In the genomic region with DNA sequence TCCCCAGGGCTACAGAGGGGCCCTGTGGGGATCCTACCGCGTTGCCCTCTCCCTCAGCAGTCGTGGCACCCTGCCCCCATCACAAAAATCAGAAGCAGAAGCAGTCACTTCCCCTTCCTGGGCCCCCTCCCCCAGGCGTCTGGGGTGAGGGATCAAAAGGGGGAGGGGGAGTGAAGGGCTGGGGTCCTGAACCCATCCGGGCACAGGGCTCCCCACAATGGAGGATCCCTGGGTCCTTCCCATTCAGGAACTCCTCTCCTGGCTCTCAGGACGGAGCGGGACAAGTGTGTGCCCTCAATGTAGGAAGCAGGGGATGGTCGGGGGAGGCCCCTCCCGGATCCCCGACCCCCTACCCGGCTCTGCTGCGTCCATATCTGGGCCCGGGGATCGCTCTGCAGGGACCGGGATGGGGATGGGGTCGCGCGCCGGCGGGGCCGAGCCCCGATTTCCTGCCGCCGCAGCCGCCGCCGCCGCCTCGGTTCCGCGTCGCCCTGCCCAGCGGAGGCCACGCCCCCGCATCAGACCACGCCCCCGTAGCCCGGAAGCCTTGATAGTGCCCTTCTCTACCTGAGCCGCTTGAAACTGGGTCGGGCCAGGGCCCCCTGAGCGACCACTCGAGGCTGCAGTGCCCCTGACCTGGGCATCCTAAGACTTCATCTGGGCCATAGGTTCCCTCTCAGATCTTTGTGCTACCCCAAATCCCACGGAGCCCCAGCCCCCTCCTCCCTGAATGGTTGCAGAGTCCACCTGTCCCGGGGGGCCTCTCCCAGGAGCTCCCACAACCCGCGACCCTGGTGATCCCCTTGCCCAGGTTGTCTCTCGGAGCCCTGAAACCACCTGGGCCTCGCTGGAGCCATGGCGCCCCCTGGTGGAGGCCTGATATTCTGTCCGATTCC, we compare ENCODE assay signal across 8 cellular contexts. TPM values are rescaled to one million over a fixed set of nuclear protein-coding genes. Genes with fewer than 3 reads are reported as not detected.
DNase-seq lines count a peak whose midpoint lies in the region; ATAC-seq lines count a peak whose summit lies in the region.

A gene with protein sequence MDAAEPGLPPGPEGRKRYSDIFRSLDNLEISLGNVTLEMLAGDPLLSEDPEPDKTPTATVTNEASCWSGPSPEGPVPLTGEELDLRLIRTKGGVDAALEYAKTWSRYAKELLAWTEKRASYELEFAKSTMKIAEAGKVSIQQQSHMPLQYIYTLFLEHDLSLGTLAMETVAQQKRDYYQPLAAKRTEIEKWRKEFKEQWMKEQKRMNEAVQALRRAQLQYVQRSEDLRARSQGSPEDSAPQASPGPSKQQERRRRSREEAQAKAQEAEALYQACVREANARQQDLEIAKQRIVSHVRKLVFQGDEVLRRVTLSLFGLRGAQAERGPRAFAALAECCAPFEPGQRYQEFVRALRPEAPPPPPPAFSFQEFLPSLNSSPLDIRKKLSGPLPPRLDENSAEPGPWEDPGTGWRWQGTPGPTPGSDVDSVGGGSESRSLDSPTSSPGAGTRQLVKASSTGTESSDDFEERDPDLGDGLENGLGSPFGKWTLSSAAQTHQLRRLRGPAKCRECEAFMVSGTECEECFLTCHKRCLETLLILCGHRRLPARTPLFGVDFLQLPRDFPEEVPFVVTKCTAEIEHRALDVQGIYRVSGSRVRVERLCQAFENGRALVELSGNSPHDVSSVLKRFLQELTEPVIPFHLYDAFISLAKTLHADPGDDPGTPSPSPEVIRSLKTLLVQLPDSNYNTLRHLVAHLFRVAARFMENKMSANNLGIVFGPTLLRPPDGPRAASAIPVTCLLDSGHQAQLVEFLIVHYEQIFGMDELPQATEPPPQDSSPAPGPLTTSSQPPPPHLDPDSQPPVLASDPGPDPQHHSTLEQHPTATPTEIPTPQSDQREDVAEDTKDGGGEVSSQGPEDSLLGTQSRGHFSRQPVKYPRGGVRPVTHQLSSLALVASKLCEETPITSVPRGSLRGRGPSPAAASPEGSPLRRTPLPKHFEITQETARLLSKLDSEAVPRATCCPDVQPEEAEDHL (minus strand): TSS at position 500 of the 896 bp plus-strand sequence. CDS start 128 bp downstream, at position 372.

- H3K4me1 ChIP-seq in mesenchymal stem cell (ENCODE audit: control insufficient read depth, insufficient read depth, low read depth, low read length): peaks cover 9% of the 10 kb centered on the region

- peak within 1 kb of the TSS in 1 of 2 experiments; percentile 24 for H2BK12ac ChIP-seq in mesenchymal stem cell (ENCODE audit: low read length in 2 of 2)

- WGBS in mesenchymal stem cell: under 1% methylated on average over 46 of the region's 50 CpGs

- peak within 1 kb of the TSS; percentile 46 for H2AFZ ChIP-seq in mesenchymal stem cell (ENCODE audit: low read depth, low read length)

- H2BK120ac ChIP-seq in mesenchymal stem cell (ENCODE audit: low read depth, low read length): peak within 1 kb of the TSS; percentile 74

- H3K36me3 ChIP-seq in mesenchymal stem cell (ENCODE audit: control insufficient read depth in 1 of 2, insufficient read depth in 2 of 2, low read depth in 1 of 2, low read length in 2 of 2): peaks cover 44 to 54% of the 10 kb centered on the region in 2 experiments

- H3K4me3 Mint-ChIP-seq in activated CD4-positive, alpha-beta memory T cell treated with anti-CD3 and anti-CD28 coated beads, Interleukin-2, amount 10 ng/mL, durations not matched to agents 7 days and 5 days: peak within 1 kb of the TSS; percentile 98

- peak within 1 kb of the TSS; percentile 81 to 92 for H3K4me3 ChIP-seq in mesenchymal stem cell (ENCODE audit: insufficient read depth in 1 of 2, low read depth in 1 of 2, low read length in 2 of 2)

- ATAC-seq in GM18868 (IDR thresholded peaks at IDR 0.05; ENCODE audit: unreplicated experiment) (peak; percentile 76), HG03135 (IDR thresholded peaks at IDR 0.05; ENCODE audit: unreplicated experiment) (peak; percentile 78)

- H3K4me1 Mint-ChIP-seq in activated CD4-positive, alpha-beta memory T cell treated with anti-CD3 and anti-CD28 coated beads, Interleukin-2, amount 10 ng/mL, durations not matched to agents 7 days and 5 days: peaks cover 16% of the 10 kb centered on the region

- peak within 1 kb of the TSS; percentile 56 to 84 for H3K18ac ChIP-seq in mesenchymal stem cell (ENCODE audit: low read depth in 1 of 2, low read length in 2 of 2)

- H3K14ac ChIP-seq in mesenchymal stem cell (ENCODE audit: low read length in 2 of 2): peak within 1 kb of the TSS in 1 of 2 experiments; percentile 6

- peak within 1 kb of the TSS; percentile 96 for H3K27ac Mint-ChIP-seq in activated CD4-positive, alpha-beta memory T cell treated with anti-CD3 and anti-CD28 coated beads, Interleukin-2, amount 10 ng/mL, durations not matched to agents 7 days and 5 days

- H3K9ac ChIP-seq in mesenchymal stem cell (ENCODE audit: low read length): peak within 1 kb of the TSS; percentile 89

- H3K23ac ChIP-seq in mesenchymal stem cell (ENCODE audit: low read length in 2 of 2): peak within 1 kb of the TSS in 1 of 2 experiments; percentile 64

- peaks cover 16% of the 10 kb centered on the region for H3K79me1 ChIP-seq in mesenchymal stem cell (replicated peaks; ENCODE audit: low read length, poor library complexity, severe bottlenecking)

- H3K36me3 Mint-ChIP-seq in activated CD4-positive, alpha-beta memory T cell treated with anti-CD3 and anti-CD28 coated beads, Interleukin-2, amount 10 ng/mL, durations not matched to agents 7 days and 5 days (ENCODE audit: low read depth): peaks cover 65% of the 10 kb centered on the region

- H2BK15ac ChIP-seq in mesenchymal stem cell (ENCODE audit: low read depth, poor library complexity, severe bottlenecking): peak within 1 kb of the TSS; percentile 87

- H3K27ac ChIP-seq in mesenchymal stem cell (ENCODE audit: low read length, poor library complexity, severe bottlenecking): no peak within 1 kb of the TSS

- peak; percentile 87 for DNase-seq in AG08395 (ENCODE audit: low spot score)
- DNase-seq in NCI-H82 (lab: John Stamatoyannopoulos, UW): peak; percentile 85
- DNase-seq in activated CD4-positive, alpha-beta memory T cell treated with anti-CD3 and anti-CD28 coated beads, Interleukin-2, amount 10 ng/mL, durations not matched to agents 7 days and 5 days: peak; percentile 90
- peak; percentile 82 for DNase-seq in effector CD8-positive, alpha-beta T cell (lab: John Stamatoyannopoulos, UW)
- DNase-seq in mesenchymal stem cell: peak; percentile 53
- DNase-seq in stimulated activated CD8-positive, alpha-beta memory T cell treated with anti-CD3 and anti-CD28 coated beads, Interleukin-15, amount 100 ng/mL, for 24 hours (ENCODE audit: low read depth): peak; percentile 75

- H2BK5ac ChIP-seq in mesenchymal stem cell (ENCODE audit: low read depth, low read length, poor library complexity, severe bottlenecking): peak within 1 kb of the TSS; percentile 4

- CTCF ChIA-PET in activated CD4-positive, alpha-beta memory T cell treated with anti-CD3 and anti-CD28 coated beads, Interleukin-2, amount 10 ng/mL, durations not matched to agents 7 days and 5 days (lab: Charles Lee): interaction anchor here (0.7 to 1.9 kb wide), 11 partner anchors 10 to 127 kb away, joined by 3 to 34 read pairs (median 4); a partner anchor contains a TSS

- H3K4me2 ChIP-seq in mesenchymal stem cell (ENCODE audit: low read length, poor library complexity, severe bottlenecking): peak within 1 kb of the TSS; percentile 82

- no peaks in the 10 kb centered on the region for H3K9me3 ChIP-seq in mesenchymal stem cell (ENCODE audit: control insufficient read depth, low read length)

- no peak within 1 kb of the TSS for H2AK5ac ChIP-seq in mesenchymal stem cell (ENCODE audit: low read length, severe bottlenecking)

- H4K91ac ChIP-seq in mesenchymal stem cell (ENCODE audit: low read length): peak within 1 kb of the TSS; percentile 84

- peak within 1 kb of the TSS in 1 of 2 experiments; percentile 91 for H3K4ac ChIP-seq in mesenchymal stem cell (ENCODE audit: low read depth in 1 of 2, low read length in 2 of 2)

- H3K27me3 ChIP-seq in mesenchymal stem cell (ENCODE audit: control insufficient read depth in 1 of 2, insufficient read depth in 1 of 2, low read length in 2 of 2): no peaks in the 10 kb centered on the region

- POLR2A ChIA-PET in activated CD4-positive, alpha-beta memory T cell treated with anti-CD3 and anti-CD28 coated beads, Interleukin-2, amount 10 ng/mL, durations not matched to agents 7 days and 5 days (lab: Charles Lee): interaction anchor here (0.6 to 2.5 kb wide), 15 partner anchors 9 to 223 kb away, joined by 3 to 22 read pairs (median 3); a partner anchor contains a TSS

- H4K8ac ChIP-seq in mesenchymal stem cell (ENCODE audit: low read length): peak within 1 kb of the TSS; percentile 56

- H3K27me3 Mint-ChIP-seq in activated CD4-positive, alpha-beta memory T cell treated with anti-CD3 and anti-CD28 coated beads, Interleukin-2, amount 10 ng/mL, durations not matched to agents 7 days and 5 days: no peaks in the 10 kb centered on the region

- no peaks in the 10 kb centered on the region for H3K9me3 Mint-ChIP-seq in activated CD4-positive, alpha-beta memory T cell treated with anti-CD3 and anti-CD28 coated beads, Interleukin-2, amount 10 ng/mL, durations not matched to agents 7 days and 5 days

RNA-seq across cellular contexts. Expression of the gene that starts here (rescaled TPM):
- 100 to 1,000 TPM; 111 to 112 TPM for total RNA-seq in activated CD4-positive, alpha-beta memory T cell treated with anti-CD3 and anti-CD28 coated beads, Interleukin-2, amount 10 ng/mL, durations not matched to agents 7 days and 5 days
- polyA plus RNA-seq in mesenchymal stem cell (2013, experiment 1 of 2): 10.7 TPM
- 9.9 TPM for polyA plus RNA-seq in mesenchymal stem cell (2013, experiment 2 of 2)
